ENCODE assay signal across 23 cellular contexts in genomic region chr5:176176231-176176630, GRCh38.
"Had no signal": no experiment of that assay in that cellular context is flagged by ENCODE, and none has a peak within 500 bp of the region (broad histone marks: within the 10 kb centered on the region; RNA-seq: fewer than 3 reads in every experiment).

No MANE protein-coding gene starts in this region.

- H3K4me2 ChIP-seq: PC-9 had no signal

- H3K9me3 ChIP-seq: MG63, Peyer's patch, SJSA1 had no signal

- H3K4me3 ChIP-seq: MG63, PC-9, Peyer's patch, SJSA1, SK-N-MC had no signal

- H3K27ac ChIP-seq: PC-9, Peyer's patch, SJSA1, SK-N-MC had no signal

- H2AFZ ChIP-seq: PC-9 had no signal

- H3K4me1 ChIP-seq: Peyer's patch, SJSA1 had no signal

- H3K27me3 ChIP-seq: Peyer's patch had no signal

- DNase-seq: Karpas-422; KBM-7; MG63; NCI-H1092 treated with DMSO at 0.1 percent for 48 hours; NCI-H1436; NCI-H187; NCI-H2029; NCI-H2081 treated with DMSO at 0.1 percent for 48 hours; NCI-H2171; NCI-H226; NCI-H446; NCI-H510A; NCI-H524 treated with DMSO at 0.1 percent for 48 hours; NCI-H69; NCI-H774; NK-92 treated with Interleukin-12 subunit alpha and Interleukin-12 subunit beta, amount 100 ng/mL, for 24 hours; OCI-M1; PC-9; Peyer's patch; Right ventricle myocardium superior; SIG-M5 had no signal

- H3K36me3 ChIP-seq: MG63, Peyer's patch, SJSA1 had no signal
